ENCODE assay signal across 8 cellular contexts in the genomic region with DNA sequence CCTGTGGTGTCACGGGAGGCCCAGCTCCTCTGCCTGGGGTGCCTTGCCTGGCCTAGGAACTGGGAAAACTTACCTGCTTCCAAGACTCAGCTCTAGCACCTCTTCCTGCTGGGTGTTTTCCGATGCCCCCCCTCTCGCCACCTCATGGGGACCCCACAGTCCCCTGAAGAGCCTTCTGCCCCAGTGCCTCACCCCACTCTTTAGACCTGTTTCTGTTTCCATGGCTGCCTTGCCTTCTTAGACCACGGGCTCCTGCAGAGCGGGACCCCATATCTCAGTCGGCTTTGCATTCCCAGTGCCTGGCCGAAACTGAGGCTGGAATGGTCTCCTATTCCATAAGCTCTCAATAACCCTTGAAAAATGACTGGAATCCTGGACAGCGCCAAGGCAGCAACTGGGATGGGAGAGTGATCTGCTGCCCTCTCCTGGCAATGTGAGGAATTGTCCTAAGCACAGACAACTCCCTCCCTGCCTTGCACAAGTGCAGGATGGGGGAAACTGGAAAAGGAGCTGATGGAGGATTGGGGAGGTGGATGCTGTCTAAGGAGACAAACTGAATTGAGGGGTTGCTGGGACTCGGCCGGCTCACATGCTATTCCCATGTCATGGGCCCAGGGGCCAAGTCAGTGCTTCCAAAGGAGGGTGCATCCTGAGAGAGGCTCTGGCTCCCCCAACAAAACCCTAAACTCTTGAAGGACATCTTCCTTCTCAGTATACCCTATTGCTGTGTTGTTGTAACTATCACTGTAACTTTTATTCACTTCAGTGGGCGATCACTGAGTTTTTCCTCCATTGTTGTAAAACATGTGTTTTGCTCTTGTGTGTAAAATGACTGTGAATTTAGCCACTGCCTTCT. TPM values are rescaled to one million over a fixed set of nuclear protein-coding genes. Genes with fewer than 3 reads are reported as not detected.
A peak's percentile ranks its signal among the peaks of the same experiment; 100 is the strongest.
DNase-seq lines count a peak whose midpoint lies in the region; ATAC-seq, FAIRE-seq and TF ChIP-seq lines count a peak whose summit lies in the region.

No MANE protein-coding gene starts in this region.

- WGBS in A549 (ENCODE audit: missing lambda C conversion rate), result 29% methylated on average over 11 of the region's 11 CpGs

- ATAC-seq in A549 (peak; percentile 84 to 96; a peak in 5 of 6 replicates), GM21717 (IDR thresholded peaks at IDR 0.05; ENCODE audit: unreplicated experiment) (no peak)

- TF ChIP-seq CTCF in A549 (IDR thresholded peaks at IDR 0.05), result peak; percentile 56
- TF ChIP-seq CTCF in WERI-Rb-1 (IDR thresholded peaks at IDR 0.05; ENCODE audit: low read depth, low read length), result peak; percentile 89
- peak; percentile 91 for TF ChIP-seq CTCF in kidney epithelial cell (IDR thresholded peaks at IDR 0.05; ENCODE audit: insufficient read depth, low read length, poor library complexity, severe bottlenecking)

- CTCF ChIA-PET in A549 (lab: Yijun Ruan, JAX), result interaction anchor here (0.5 to 3.2 kb wide), 24 partner anchors 9 to 649 kb away, joined by 3 to 36 read pairs (median 4); no protein-coding TSS in a partner anchor

- H3K4me3 ChIP-seq in A549 (no peak overlapping the region), WERI-Rb-1 (ENCODE audit: low read depth, low read length) (no peak overlapping the region), kidney epithelial cell (ENCODE audit: low read depth, low read length) (no peak overlapping the region)

- H3K9me3 ChIP-seq in A549 (no peaks in the 10 kb centered on the region), WERI-Rb-1 (ENCODE audit: severe bottlenecking) (no peaks in the 10 kb centered on the region)

- POLR2A ChIA-PET in A549 (lab: Yijun Ruan, JAX), result no interaction called here

- FAIRE-seq in A549 (lab: Jason Lieb, UNC), result no peak
- FAIRE-seq in GM12891 (lab: Jason Lieb, UNC), result peak; percentile 76

- H3K27me3 ChIP-seq in WERI-Rb-1 (ENCODE audit: insufficient read depth, low read depth, severe bottlenecking), result peaks cover 62% of the 10 kb centered on the region
- H3K27me3 ChIP-seq in kidney epithelial cell (ENCODE audit: control insufficient read depth, insufficient read depth, low read length), result peaks cover 6% of the 10 kb centered on the region

- no peak for TF ChIP-seq EP300 in A549 (IDR thresholded peaks at IDR 0.05)

- no peak for TF ChIP-seq POLR2A in A549 (IDR thresholded peaks at IDR 0.05; ENCODE audit: low read length)
- no peak for TF ChIP-seq POLR2A in GM12891 (IDR thresholded peaks at IDR 0.05; ENCODE audit: low read depth, low read length)

- H3K4me2 ChIP-seq in A549, result no peak overlapping the region

- H3K4me1 ChIP-seq in A549, result no peaks in the 10 kb centered on the region

- TF ChIP-seq RAD21 in A549 (conservative IDR thresholded peaks at IDR 0.05 in 1 of 2, IDR thresholded peaks at IDR 0.05 in 1 of 2), result peak; percentile 54 to 66

- H3K36me3 ChIP-seq in WERI-Rb-1 (no peaks in the 10 kb centered on the region), kidney epithelial cell (ENCODE audit: control insufficient read depth, insufficient read depth, low read length) (no peaks in the 10 kb centered on the region)

- DNase-seq in A549 (ENCODE audit: low read depth in 1 of 2, low spot score in 1 of 2), result peak; percentile 37 to 68
- peak; percentile 42 for DNase-seq in GM12891 (ENCODE audit: insufficient read length, low spot score)
- DNase-seq in NCI-H146 (lab: John Stamatoyannopoulos, UW), result peak; percentile 46
- peak; percentile 61 for DNase-seq in WERI-Rb-1
- peak; percentile 85 for DNase-seq in cerebellar cortex (ENCODE audit: low spot score)
- DNase-seq in kidney epithelial cell (ENCODE audit: low read depth), result no peak
- DNase-seq in stimulated activated CD4-positive, alpha-beta T cell treated with anti-CD3 and anti-CD28 coated beads, Interleukin-2, amount 100 ng/mL, for 24 hours, result peak; percentile 57 to 59

- H3K27ac ChIP-seq in A549, result no peak overlapping the region
- no peak overlapping the region for H3K27ac ChIP-seq in WERI-Rb-1

TF ChIP-seq in A549, 52 proteins besides CTCF, POLR2A, EP300 and RAD21 (continues in another document):
- TF ChIP-seq PHF8 (IDR thresholded peaks at IDR 0.05; ENCODE audit: borderline replicate concordance, low read depth) (no peak), SMC3 (IDR thresholded peaks at IDR 0.05) (peak; percentile 51), HOXB5 (CRISPR knock-in tag; IDR thresholded peaks at IDR 0.05) (no peak), MAZ (IDR thresholded peaks at IDR 0.05; ENCODE audit: borderline replicate concordance, low read depth, low read length) (no peak)
- TF ChIP-seq, protein P1, sequence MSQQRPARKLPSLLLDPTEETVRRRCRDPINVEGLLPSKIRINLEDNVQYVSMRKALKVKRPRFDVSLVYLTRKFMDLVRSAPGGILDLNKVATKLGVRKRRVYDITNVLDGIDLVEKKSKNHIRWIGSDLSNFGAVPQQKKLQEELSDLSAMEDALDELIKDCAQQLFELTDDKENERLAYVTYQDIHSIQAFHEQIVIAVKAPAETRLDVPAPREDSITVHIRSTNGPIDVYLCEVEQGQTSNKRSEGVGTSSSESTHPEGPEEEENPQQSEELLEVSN (IDR thresholded peaks at IDR 0.05; ENCODE audit: borderline replicate concordance, low read depth), result no peak
- TF ChIP-seq, protein P2, sequence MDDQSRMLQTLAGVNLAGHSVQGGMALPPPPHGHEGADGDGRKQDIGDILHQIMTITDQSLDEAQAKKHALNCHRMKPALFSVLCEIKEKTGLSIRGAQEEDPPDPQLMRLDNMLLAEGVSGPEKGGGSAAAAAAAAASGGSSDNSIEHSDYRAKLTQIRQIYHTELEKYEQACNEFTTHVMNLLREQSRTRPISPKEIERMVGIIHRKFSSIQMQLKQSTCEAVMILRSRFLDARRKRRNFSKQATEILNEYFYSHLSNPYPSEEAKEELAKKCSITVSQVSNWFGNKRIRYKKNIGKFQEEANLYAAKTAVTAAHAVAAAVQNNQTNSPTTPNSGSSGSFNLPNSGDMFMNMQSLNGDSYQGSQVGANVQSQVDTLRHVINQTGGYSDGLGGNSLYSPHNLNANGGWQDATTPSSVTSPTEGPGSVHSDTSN (IDR thresholded peaks at IDR 0.05), result no peak

TF ChIP-seq in GM12891, 5 proteins besides CTCF, POLR2A, EP300 and RAD21:
- TF ChIP-seq POU2F2 (IDR thresholded peaks at IDR 0.05; ENCODE audit: low read depth, low read length), result no peak

RNA-seq across cellular contexts. Expression of a gene that starts 26.6 kb away (rescaled TPM):
- 6.4 and 9.1 TPM in 2 replicates for polyA plus RNA-seq in A549 (2011; rRNA removed)
- 3.0 and 4.0 TPM in 2 replicates for polyA plus RNA-seq in A549 (2012; cell fraction: cytosol; rRNA removed)
- 8.6 and 10.3 TPM in 2 replicates for polyA plus RNA-seq in A549 (2012; cell fraction: nucleus; rRNA removed)
- polyA plus RNA-seq in A549 (2017; fragmentation: RNase III; extraction: RNeasy Plus Mini Kit Qiagen cat#74134 plus additional on column Dnase treatment), result 3.9 to 4.4 TPM (median 4.3 TPM) in 3 replicates
- polyA minus RNA-seq in A549 (2011; rRNA and poly(A)+ RNA removed), result 6.8 and 11.9 TPM in 2 replicates
- polyA plus RNA-seq in GM12891 (2012; ENCODE audit: low read depth, missing spikeins), result 2.3 TPM
- total RNA-seq in kidney epithelial cell, result 10.5 and 11.7 TPM in 2 replicates

RNA-seq across cellular contexts. Expression of a gene that starts 50.2 kb away (rescaled TPM):
- not detected in 2 replicates for polyA plus RNA-seq in A549 (2011; rRNA removed)
- polyA plus RNA-seq in A549 (2012; cell fraction: cytosol; rRNA removed), result not detected in 2 replicates
- polyA plus RNA-seq in A549 (2012; cell fraction: nucleus; rRNA removed), result not detected in 2 replicates
- not detected in 3 replicates for polyA plus RNA-seq in A549 (2017; fragmentation: RNase III; extraction: RNeasy Plus Mini Kit Qiagen cat#74134 plus additional on column Dnase treatment)
- not detected in 2 replicates for polyA minus RNA-seq in A549 (2011; rRNA and poly(A)+ RNA removed)
- polyA plus RNA-seq in GM12891 (2012; ENCODE audit: low read depth, missing spikeins), result not detected
- not detected in 2 replicates for total RNA-seq in kidney epithelial cell
